In the genomic region with DNA sequence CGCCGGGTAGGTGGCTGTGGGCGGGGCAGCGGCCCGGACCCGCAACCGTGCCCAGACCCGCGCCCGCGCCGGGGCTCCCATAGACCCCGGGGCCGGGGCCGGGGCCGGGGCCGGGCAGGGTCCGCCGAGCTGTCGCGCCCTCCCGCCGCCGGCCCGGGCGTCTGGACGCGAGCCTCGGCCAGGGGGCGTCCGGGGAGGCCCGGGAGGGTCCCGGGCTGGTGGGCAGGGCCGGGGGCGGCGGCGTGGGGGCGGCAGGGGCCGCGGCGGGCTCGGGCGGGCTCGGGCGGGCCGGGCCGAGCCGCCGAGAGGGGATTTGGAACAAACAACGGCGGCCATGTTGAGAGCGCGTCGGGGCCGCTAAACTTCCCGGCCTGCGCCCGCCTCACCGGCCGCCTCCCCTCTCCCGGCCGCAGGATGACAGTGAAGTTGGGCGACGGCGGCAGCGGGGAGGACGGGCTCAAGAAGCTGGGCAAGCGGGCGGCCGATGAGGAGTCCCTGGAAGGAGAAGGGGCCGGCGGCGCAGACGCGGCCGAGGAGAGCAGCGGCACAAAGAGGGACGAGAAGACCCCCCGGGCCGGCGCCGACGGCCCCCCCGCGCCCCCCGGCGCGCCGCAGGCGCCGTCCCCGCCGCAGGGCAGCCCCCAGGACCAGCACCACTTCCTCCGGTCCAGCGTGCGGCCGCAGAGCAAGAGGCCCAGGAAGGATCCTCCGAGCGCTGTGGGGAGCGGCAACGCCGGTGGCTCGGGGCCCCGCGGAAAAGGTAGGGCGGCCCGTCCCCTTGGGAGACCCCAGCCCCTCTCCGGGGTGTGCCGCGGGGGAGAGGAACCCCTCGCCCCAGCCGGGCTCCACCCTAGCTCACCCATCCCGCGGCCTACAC, we compare ENCODE assay signal across 9 cellular contexts. TPM values are rescaled to one million over a fixed set of nuclear protein-coding genes. Genes with fewer than 3 reads are reported as not detected.
A peak's percentile ranks its signal among the peaks of the same experiment; 100 is the strongest.
DNase-seq lines count a peak whose midpoint lies in the region; ATAC-seq, FAIRE-seq and TF ChIP-seq lines count a peak whose summit lies in the region.
"Had no signal": no experiment of that assay in that cellular context is flagged by ENCODE, and none has a peak within 500 bp of the region (broad histone marks: within the 10 kb centered on the region; RNA-seq: fewer than 3 reads in every experiment).

No MANE protein-coding gene starts in this region.

- WGBS in liver: 1% methylated on average over 114 of the region's 114 CpGs
- WGBS in suprapubic skin: 0% methylated on average over 9 of the region's 114 CpGs

- TF ChIP-seq CTCF in Panc1 (IDR thresholded peaks at IDR 0.05): no peak
- TF ChIP-seq CTCF in bronchial epithelial cell (IDR thresholded peaks at IDR 0.05; ENCODE audit: insufficient read depth, low read length, severe bottlenecking): peak; percentile 7
- no peak for TF ChIP-seq CTCF in liver (IDR thresholded peaks at IDR 0.05; ENCODE audit: low read depth, low read length, missing input control)
- TF ChIP-seq CTCF in suprapubic skin (IDR thresholded peaks at IDR 0.05): no peak

- TF ChIP-seq POLR2A in suprapubic skin (IDR thresholded peaks at IDR 0.05): no peak

- no peak for ATAC-seq in Panc1

- H3K4me1 ChIP-seq in Panc1 (ENCODE audit: control insufficient read depth, insufficient read depth, low read length) (peaks cover 14% of the 10 kb centered on the region), liver (ENCODE audit: control insufficient read depth in 4 of 4, insufficient read depth in 4 of 4, low read length in 3 of 4) (peaks cover 4 to 43% (median 33%) of the 10 kb centered on the region in 4 donors), suprapubic skin (peaks cover 54% of the 10 kb centered on the region)

- TF ChIP-seq EP300 in suprapubic skin (IDR thresholded peaks at IDR 0.05): no peak

- no peak for TF ChIP-seq RAD21 in liver (IDR thresholded peaks at IDR 0.05)

- CTCF ChIA-PET in Panc1 (lab: Charles Lee): no interaction called here

- in situ Hi-C loops in Panc1 (cut with HindIII; ENCODE audit: low pct_unique_long_range_greater_than_20kb, low sequenced_read_pairs): no loop called here

- peak overlapping the region; percentile 54 to 91 for H3K4me3 ChIP-seq in Panc1 (ENCODE audit: low read depth in 2 of 2, low read length in 2 of 2)
- H3K4me3 ChIP-seq in bronchial epithelial cell (ENCODE audit: low read depth, low read length): peak overlapping the region; percentile 72
- peak overlapping the region; percentile 49 to 91 (median 59) for H3K4me3 ChIP-seq in liver (ENCODE audit: low read depth in 1 of 3, low read length in 3 of 3)
- peak overlapping the region; percentile 99 for H3K4me3 ChIP-seq in suprapubic skin

- H3K27me3 ChIP-seq in Panc1 (ENCODE audit: control insufficient read depth, insufficient read depth, low read length) (no peaks in the 10 kb centered on the region), bronchial epithelial cell (ENCODE audit: control insufficient read depth, insufficient read depth, low read length) (no peaks in the 10 kb centered on the region), liver (ENCODE audit: control insufficient read depth in 4 of 4, insufficient read depth in 4 of 4, low read length in 3 of 4) (no peaks in the 10 kb centered on the region), suprapubic skin (no peaks in the 10 kb centered on the region)

- no TSS peak for BruUV-seq in Panc1 (replicated peaks; lab: Mats Ljungman, UMichigan)

- POLR2A ChIA-PET in Panc1 (lab: Charles Lee): no interaction called here

- H3K27ac ChIP-seq in Panc1 (ENCODE audit: low read length) (peak overlapping the region; percentile 89), liver (ENCODE audit: low read depth in 1 of 2, low read length in 2 of 2) (peak overlapping the region in 1 of 2 donors; percentile 20), suprapubic skin (peak overlapping the region; percentile 87)

- intact Hi-C loops in Panc1 (cut with micrococcal nuclease; ENCODE audit: unreplicated experiment): no loop called here

- no peak for FAIRE-seq in bronchial epithelial cell (lab: Jason Lieb, UNC)
- FAIRE-seq: G401.6 had no signal

- DNase-seq in NCI-H146 (lab: John Stamatoyannopoulos, UW) (peak; percentile 30), NCI-H146 treated with DMSO at 0.1 percent for 48 hours (lab: John Stamatoyannopoulos, UW; ENCODE audit: unreplicated experiment) (no peak), Panc1 (ENCODE audit: low read depth, low spot score) (no peak), bronchial epithelial cell (ENCODE audit: low read depth) (no peak), suprapubic skin (ENCODE audit: low spot score in 2 of 2) (no peak), C1 segment of cervical spinal cord (lab: John Stamatoyannopoulos, UW) (no peak), cortex of kidney (lab: John Stamatoyannopoulos, UW) (no peak)

- peak overlapping the region in 1 of 2 donors; percentile 47 for H3K9ac ChIP-seq in liver (ENCODE audit: low read depth in 1 of 2, low read length in 2 of 2)

- H3K36me3 ChIP-seq in Panc1 (ENCODE audit: control insufficient read depth, insufficient read depth, low read length) (peaks cover 13% of the 10 kb centered on the region), bronchial epithelial cell (ENCODE audit: control insufficient read depth, insufficient read depth, low read length) (peaks cover 11% of the 10 kb centered on the region), liver (ENCODE audit: control insufficient read depth in 4 of 4, insufficient read depth in 3 of 4, low read depth in 1 of 4, low read length in 3 of 4) (peaks cover 0 to 8% (median 7%) of the 10 kb centered on the region in 4 donors), suprapubic skin (peaks cover 9% of the 10 kb centered on the region)

- H3K9me3 ChIP-seq in Panc1 (ENCODE audit: control insufficient read depth, insufficient read depth, low read depth, low read length) (no peaks in the 10 kb centered on the region), liver (ENCODE audit: control insufficient read depth in 4 of 4, low read length in 3 of 4) (no peaks in the 10 kb centered on the region), suprapubic skin (no peaks in the 10 kb centered on the region)

TF ChIP-seq in liver, 16 proteins besides CTCF, POLR2A, EP300 and RAD21:
- TF ChIP-seq YY1 (IDR thresholded peaks at IDR 0.05) (peak; percentile 45), RXRA (IDR thresholded peaks at IDR 0.05) (no peak)

RNA-seq across cellular contexts. Expression of a gene that starts 2.3 kb away (rescaled TPM):
- total RNA-seq in Panc1 (2021; ENCODE audit: unreplicated experiment) (28.8 TPM), bronchial epithelial cell (3.9 and 5.0 TPM in 2 replicates), liver (1 to 10 TPM; 6.0 to 6.4 TPM), suprapubic skin (10 to 100 TPM; 15.7 to 39.3 (median 26.1) TPM)
- 15.8 TPM for polyA plus RNA-seq in Panc1 (2012; ENCODE audit: insufficient read length)
- polyA plus RNA-seq in liver: 1 to 10 TPM; 1.1 to 2.5 TPM

RNA-seq across cellular contexts. Expression of a gene that starts 2.6 kb away (rescaled TPM):
- total RNA-seq in Panc1 (2021; ENCODE audit: unreplicated experiment) (25.5 TPM), bronchial epithelial cell (10.8 and 12.4 TPM in 2 replicates), liver (1 to 10 TPM; 5.4 to 8.1 TPM), suprapubic skin (10 to 100 TPM; 13.8 to 38.4 (median 17.0) TPM)
- 29.3 TPM for polyA plus RNA-seq in Panc1 (2012; ENCODE audit: insufficient read length)
- 1 to 10 TPM; 1.3 to 2.1 TPM for polyA plus RNA-seq in liver
